Comparison of ENCODE assay signal across 1 cellular context in the genomic region with DNA sequence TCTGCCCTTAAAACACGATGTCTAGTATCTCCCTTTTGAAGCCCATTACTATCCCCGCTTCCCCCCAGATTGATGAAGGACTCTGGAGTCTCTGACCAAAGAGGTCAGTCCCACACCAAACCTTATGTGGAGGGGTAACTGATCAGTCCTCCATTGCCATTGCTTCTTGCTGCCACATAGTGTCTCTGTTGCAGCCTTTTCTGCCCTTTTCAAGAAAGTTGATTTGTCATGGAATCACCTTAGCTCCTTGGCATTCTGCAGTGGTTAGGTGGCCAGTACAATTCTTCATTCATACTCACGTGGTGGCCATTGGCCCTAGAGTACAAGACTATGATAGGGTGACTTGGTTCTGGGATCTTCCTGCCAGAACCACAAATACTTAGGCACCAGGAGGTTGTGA.
TF ChIP-seq lines count a peak whose summit lies in the region.

No MANE protein-coding gene starts in this region.

TF ChIP-seq in H1, 55 proteins besides CTCF, POLR2A, EP300 and RAD21 (continued from another document):
- TF ChIP-seq, protein P1, sequence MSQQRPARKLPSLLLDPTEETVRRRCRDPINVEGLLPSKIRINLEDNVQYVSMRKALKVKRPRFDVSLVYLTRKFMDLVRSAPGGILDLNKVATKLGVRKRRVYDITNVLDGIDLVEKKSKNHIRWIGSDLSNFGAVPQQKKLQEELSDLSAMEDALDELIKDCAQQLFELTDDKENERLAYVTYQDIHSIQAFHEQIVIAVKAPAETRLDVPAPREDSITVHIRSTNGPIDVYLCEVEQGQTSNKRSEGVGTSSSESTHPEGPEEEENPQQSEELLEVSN (IDR thresholded peaks at IDR 0.05), result no peak
- no peak for TF ChIP-seq CTBP2 (IDR thresholded peaks at IDR 0.05; ENCODE audit: borderline replicate concordance, insufficient read depth, insufficient read length, low read length)
- TF ChIP-seq RNF2 (IDR thresholded peaks at IDR 0.05; ENCODE audit: borderline replicate concordance, low read depth, low read length, missing control alignments, poor library complexity, severe bottlenecking), result no peak
- no peak for TF ChIP-seq SRF (IDR thresholded peaks at IDR 0.05; ENCODE audit: low read depth, low read length)
- no peak for TF ChIP-seq HDAC6 (IDR thresholded peaks at IDR 0.05; ENCODE audit: low read depth, low read length)
- TF ChIP-seq, protein P2, sequence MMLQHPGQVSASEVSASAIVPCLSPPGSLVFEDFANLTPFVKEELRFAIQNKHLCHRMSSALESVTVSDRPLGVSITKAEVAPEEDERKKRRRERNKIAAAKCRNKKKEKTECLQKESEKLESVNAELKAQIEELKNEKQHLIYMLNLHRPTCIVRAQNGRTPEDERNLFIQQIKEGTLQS (IDR thresholded peaks at IDR 0.05; ENCODE audit: insufficient read depth, low read depth, low read length), result no peak
- no peak for TF ChIP-seq RBBP5 (IDR thresholded peaks at IDR 0.05; ENCODE audit: borderline replicate concordance, low read depth, low read length)
- no peak for TF ChIP-seq SP2 (IDR thresholded peaks at IDR 0.05; ENCODE audit: low read length)
